ENCODE assay signal across 8 cellular contexts in the genomic region with DNA sequence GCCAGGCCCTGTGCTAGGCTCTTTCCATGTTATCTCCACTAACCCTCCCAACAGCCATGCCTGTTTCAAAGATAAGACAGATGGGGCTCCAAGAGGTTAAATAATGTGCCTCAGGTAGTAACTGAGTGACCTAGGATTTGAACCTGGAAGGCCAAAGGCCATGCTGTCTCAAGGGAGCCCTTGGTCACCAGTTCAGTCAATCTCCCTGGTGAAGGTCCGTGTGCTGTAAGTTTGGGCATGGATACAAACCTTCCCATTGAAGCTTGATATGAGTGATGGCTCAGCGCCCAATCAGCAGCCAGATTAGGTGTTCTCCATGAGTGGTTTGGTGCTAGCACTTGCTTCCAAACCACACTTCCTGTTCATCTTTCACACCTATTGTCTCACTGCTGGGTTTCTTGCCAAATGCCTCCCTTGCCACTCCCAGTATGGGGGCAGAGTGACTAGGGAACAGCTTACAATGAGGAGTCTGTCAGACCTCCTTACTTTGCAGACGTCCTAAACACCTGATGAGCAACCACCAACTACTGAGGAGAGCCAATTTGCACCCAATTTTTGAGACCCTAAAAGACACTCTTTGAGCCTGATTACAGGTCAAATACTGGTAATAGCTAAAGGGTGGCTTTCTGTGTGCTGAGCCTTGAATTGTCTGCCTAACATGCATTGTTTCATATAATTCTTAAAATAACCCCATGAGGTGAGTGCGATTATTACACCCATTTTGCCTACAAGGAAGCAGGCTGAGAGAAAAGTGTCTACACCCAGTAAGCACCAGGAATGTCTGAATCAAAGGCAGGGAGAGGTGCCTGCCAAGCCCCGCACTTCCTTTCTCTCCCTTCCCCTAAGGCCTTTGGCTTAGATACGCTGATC. TPM values are rescaled to one million over a fixed set of nuclear protein-coding genes. Genes with fewer than 3 reads are reported as not detected.
DNase-seq lines count a peak whose midpoint lies in the region; ATAC-seq and TF ChIP-seq lines count a peak whose summit lies in the region.

No MANE protein-coding gene starts in this region.

- CTCF ChIA-PET in naive thymus-derived CD4-positive, alpha-beta T cell (lab: Charles Lee), result interaction anchor here (0.6 to 4.0 kb wide), 2 partner anchors 66 to 70 kb away, joined by 3 to 37 read pairs; no protein-coding TSS in a partner anchor

- TF ChIP-seq CTCF in chondrocyte (IDR thresholded peaks at IDR 0.05), result peak; percentile 55

- no peaks in the 10 kb centered on the region for H3K27me3 ChIP-seq in naive thymus-derived CD4-positive, alpha-beta T cell (ENCODE audit: control insufficient read depth in 2 of 2, insufficient read depth in 2 of 2, low read length in 2 of 2)

- no peaks in the 10 kb centered on the region for H3K36me3 Mint-ChIP-seq in chondrocyte (ENCODE audit: low read depth)
- no peaks in the 10 kb centered on the region for H3K36me3 Mint-ChIP-seq in naive thymus-derived CD4-positive, alpha-beta T cell

- peaks cover 18% of the 10 kb centered on the region for H3K4me1 Mint-ChIP-seq in chondrocyte (ENCODE audit: low read depth)
- peaks cover 43 to 75% (median 66%) of the 10 kb centered on the region in 7 donors for H3K4me1 Mint-ChIP-seq in naive thymus-derived CD4-positive, alpha-beta T cell

- H3K9me3 ChIP-seq in naive thymus-derived CD4-positive, alpha-beta T cell (ENCODE audit: control insufficient read depth in 2 of 3, low read length in 3 of 3), result no peaks in the 10 kb centered on the region

- H3K27ac ChIP-seq in naive thymus-derived CD4-positive, alpha-beta T cell (ENCODE audit: low read depth, low read length), result no peak overlapping the region

- no peaks in the 10 kb centered on the region for H3K27me3 Mint-ChIP-seq in chondrocyte (ENCODE audit: low read depth)
- peaks cover 0 to 22% (median 0%) of the 10 kb centered on the region in 5 donors for H3K27me3 Mint-ChIP-seq in naive thymus-derived CD4-positive, alpha-beta T cell

- H3K27ac Mint-ChIP-seq in chondrocyte (ENCODE audit: unreplicated experiment), result no peak overlapping the region
- peak overlapping the region; percentile 42 to 96 (median 73) for H3K27ac Mint-ChIP-seq in naive thymus-derived CD4-positive, alpha-beta T cell

- peak; percentile 54 for DNase-seq in activated gamma-delta T cell treated with Interleukin-2 at 50 U/mL for 16 hours
- no peak for DNase-seq in activated gamma-delta T cell (lab: John Stamatoyannopoulos, UW)
- DNase-seq in HPDE6-E6E7 (ENCODE audit: extremely low spot score), result peak; percentile 82
- DNase-seq in T-helper 22 cell (ENCODE audit: low read depth), result peak; percentile 46
- DNase-seq in chondrocyte (ENCODE audit: low spot score), result no peak
- DNase-seq in naive thymus-derived CD4-positive, alpha-beta T cell, result peak in 6 of 9 donors; percentile 26 to 50 (median 41)
- no peak for DNase-seq in NCI-H774 (lab: John Stamatoyannopoulos, UW)
- no peak for DNase-seq in SHP77 treated with DMSO at 0.1 percent for 48 hours (lab: John Stamatoyannopoulos, UW)

- POLR2A ChIA-PET in naive thymus-derived CD4-positive, alpha-beta T cell (lab: Charles Lee), result interaction anchor here (0.6 to 1.6 kb wide), 3 partner anchors 53 to 133 kb away, joined by 3 to 7 read pairs (median 3); no protein-coding TSS in a partner anchor

- intact Hi-C loops in naive thymus-derived CD4-positive, alpha-beta T cell (cut with micrococcal nuclease), result loop anchor here in 1 of 2 donors (2.0 to 5.0 kb wide), 2 partner anchors 33 to 53 kb away; partner anchors contain the start of gene TMED10

- H3K4me1 ChIP-seq in naive thymus-derived CD4-positive, alpha-beta T cell (ENCODE audit: control insufficient read depth in 2 of 2, insufficient read depth in 2 of 2, low read length in 2 of 2), result peaks cover 33 to 41% of the 10 kb centered on the region in 2 donors

- ATAC-seq in naive thymus-derived CD4-positive, alpha-beta T cell, result peak; percentile 59

- no peak overlapping the region for H3K4me3 ChIP-seq in naive thymus-derived CD4-positive, alpha-beta T cell (ENCODE audit: low read length)

- H3K4me3 Mint-ChIP-seq in chondrocyte (ENCODE audit: unreplicated experiment), result no peak overlapping the region
- peak overlapping the region; percentile 3 to 79 (median 50) for H3K4me3 Mint-ChIP-seq in naive thymus-derived CD4-positive, alpha-beta T cell

- no peaks in the 10 kb centered on the region for H3K36me3 ChIP-seq in naive thymus-derived CD4-positive, alpha-beta T cell (ENCODE audit: control insufficient read depth in 2 of 3, insufficient read depth in 3 of 3, low read length in 3 of 3)

- peaks cover 2% of the 10 kb centered on the region for H3K9me3 Mint-ChIP-seq in chondrocyte (ENCODE audit: low read depth)
- H3K9me3 Mint-ChIP-seq in naive thymus-derived CD4-positive, alpha-beta T cell, result peaks cover 0 to 2% (median 0%) of the 10 kb centered on the region in 11 donors

RNA-seq across cellular contexts. Expression of gene FOS, which starts 48.5 kb away (rescaled TPM):
- total RNA-seq in chondrocyte, result 116 to 175 TPM (median 152 TPM) in 3 replicates
- 1,000 to 10,000 TPM in 2 of 5 experiments, 10 to 100 TPM in 2, 1 to 10 TPM in 1; 9.4 to 4,557 (median 14.4) TPM for total RNA-seq in naive thymus-derived CD4-positive, alpha-beta T cell
- polyA plus RNA-seq in naive thymus-derived CD4-positive, alpha-beta T cell, result 10 to 100 TPM; 27.5 to 96.7 TPM

RNA-seq across cellular contexts. Expression of gene TMED10, which starts 53.7 kb away (rescaled TPM):
- 345 to 455 TPM (median 361 TPM) in 3 replicates for total RNA-seq in chondrocyte
- total RNA-seq in naive thymus-derived CD4-positive, alpha-beta T cell, result 100 to 1,000 TPM; 155 to 233 (median 171) TPM
- polyA plus RNA-seq in naive thymus-derived CD4-positive, alpha-beta T cell, result 100 to 1,000 TPM; 204 to 245 TPM

Comparison
In these comparisons a context has a peak if more than half of its experiments do, and no peak if none do; other contexts are left out.
1. DNase-seq: peak in activated gamma-delta T cell treated with Interleukin-2 at 50 U/mL for 16 hours (single experiment), HPDE6-E6E7 (single experiment), T-helper 22 cell (single experiment) and naive thymus-derived CD4-positive, alpha-beta T cell (6 of 9); none in activated gamma-delta T cell (single experiment), chondrocyte (single experiment), NCI-H774 (single experiment) and SHP77 treated with DMSO at 0.1 percent for 48 hours (single experiment).